In the genomic region with DNA sequence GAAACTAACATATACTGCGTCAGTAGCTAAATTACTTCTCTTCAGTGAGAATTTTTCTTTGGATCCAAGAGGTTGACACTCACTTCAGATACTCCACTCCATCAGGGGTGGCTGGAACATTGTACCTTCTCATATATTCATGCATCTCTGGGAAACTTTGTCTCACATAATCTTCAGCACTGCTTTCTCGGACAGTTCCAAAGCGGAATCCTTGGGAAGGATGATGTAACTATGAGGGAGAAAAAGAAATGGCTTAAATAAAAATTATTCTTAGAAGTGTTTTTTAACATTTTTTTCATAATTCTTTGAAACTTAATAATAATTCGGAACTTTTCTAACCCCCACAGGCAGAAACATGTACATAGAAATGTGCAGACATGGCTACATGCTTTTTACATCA, we compare ENCODE assay signal across 23 cellular contexts. TPM values are rescaled to one million over a fixed set of nuclear protein-coding genes. Genes with fewer than 3 reads are reported as not detected.
A peak's percentile ranks its signal among the peaks of the same experiment; 100 is the strongest.
DNase-seq lines count a peak whose midpoint lies in the region; ATAC-seq, FAIRE-seq and TF ChIP-seq lines count a peak whose summit lies in the region.
"Had no signal": no experiment of that assay in that cellular context is flagged by ENCODE, and none has a peak within 500 bp of the region (broad histone marks: within the 10 kb centered on the region; RNA-seq: fewer than 3 reads in every experiment).

No MANE protein-coding gene starts in this region.

- H3K9me3 ChIP-seq in tibial nerve, result no peaks in the 10 kb centered on the region
- H3K9me3 ChIP-seq: ascending aorta; BLaER1 treated with 17β-estradiol and CSF1 and Interleukin-3, amounts not matched to agents 10 nM and 100 nM had no signal

- no peaks in the 10 kb centered on the region for H3K4me1 ChIP-seq in tibial nerve
- H3K4me1 ChIP-seq: ascending aorta had no signal

- no peaks in the 10 kb centered on the region for H3K27me3 ChIP-seq in tibial nerve
- H3K27me3 ChIP-seq: ascending aorta; BLaER1 treated with 17β-estradiol and CSF1 and Interleukin-3, amounts not matched to agents 10 nM and 100 nM had no signal

- H3K36me3 ChIP-seq in tibial nerve, result no peaks in the 10 kb centered on the region
- H3K36me3 ChIP-seq: ascending aorta; BLaER1 treated with 17β-estradiol and CSF1 and Interleukin-3, amounts not matched to agents 10 nM and 100 nM had no signal

- H3K27me3 Mint-ChIP-seq in nephron progenitor cell (ENCODE audit: low read depth, poor library complexity), result peaks cover 5% of the 10 kb centered on the region
- H3K27me3 Mint-ChIP-seq: activated CD4-positive, alpha-beta T cell treated with anti-CD3 and anti-CD28 coated beads for 36 hours had no signal

- H3K4me3 Mint-ChIP-seq in nephron progenitor cell, result no peak overlapping the region
- H3K4me3 Mint-ChIP-seq: activated CD4-positive, alpha-beta T cell treated with anti-CD3 and anti-CD28 coated beads for 36 hours; nephron; T-helper 2 cell treated with Interferon-gamma antibody and Interleukin-4, amounts not matched to agents 5 μg/mL and 100 μg/mL, for 36 hours had no signal

- H3K4me3 ChIP-seq in tibial nerve, result no peak overlapping the region
- H3K4me3 ChIP-seq: ascending aorta; BLaER1 treated with 17β-estradiol and CSF1 and Interleukin-3, amounts not matched to agents 10 nM and 100 nM had no signal

- TF ChIP-seq EP300 in tibial nerve (IDR thresholded peaks at IDR 0.05), result no peak

- H3K27ac Mint-ChIP-seq in nephron progenitor cell, result no peak overlapping the region
- H3K27ac Mint-ChIP-seq: activated CD4-positive, alpha-beta T cell treated with anti-CD3 and anti-CD28 coated beads for 36 hours; nephron; T-helper 2 cell treated with Interferon-gamma antibody and Interleukin-4, amounts not matched to agents 5 μg/mL and 100 μg/mL, for 36 hours had no signal

- TF ChIP-seq POLR2A in H54 (IDR thresholded peaks at IDR 0.05; ENCODE audit: low read depth, low read length) (no peak), tibial nerve (IDR thresholded peaks at IDR 0.05) (no peak)

- no peaks in the 10 kb centered on the region for H3K4me1 Mint-ChIP-seq in nephron progenitor cell
- H3K4me1 Mint-ChIP-seq: nephron had no signal

- 63 to 69% methylated on average over 4 of the region's 4 CpGs for WGBS in tibial nerve, 2 donors

- ATAC-seq in omental fat pad (ENCODE audit: low FRiP score), result no peak
- no peak for ATAC-seq in GM19023 (IDR thresholded peaks at IDR 0.05; ENCODE audit: unreplicated experiment)
- ATAC-seq: activated CD4-positive, alpha-beta T cell treated with anti-CD3 and anti-CD28 coated beads for 36 hours had no signal

- H3K36me3 Mint-ChIP-seq in nephron progenitor cell (ENCODE audit: low read depth), result no peaks in the 10 kb centered on the region

- no peak overlapping the region for H3K27ac ChIP-seq in tibial nerve
- H3K27ac ChIP-seq: ascending aorta; BLaER1 treated with 17β-estradiol and CSF1 and Interleukin-3, amounts not matched to agents 10 nM and 100 nM had no signal

- no peaks in the 10 kb centered on the region for H3K9me3 Mint-ChIP-seq in nephron progenitor cell
- H3K9me3 Mint-ChIP-seq: nephron; T-helper 2 cell treated with Interferon-gamma antibody and Interleukin-4, amounts not matched to agents 5 μg/mL and 100 μg/mL, for 36 hours had no signal

- no peak for DNase-seq in H54 (ENCODE audit: insufficient read length, low spot score)
- DNase-seq in dedifferentiated amniotic fluid mesenchymal stem cell (ENCODE audit: extremely low spot score), result peak; percentile 36
- DNase-seq in nephron progenitor cell, result peak; percentile 15
- DNase-seq in omental fat pad (ENCODE audit: low spot score), result no peak
- DNase-seq in tibial nerve (ENCODE audit: low spot score in 2 of 2), result no peak
- DNase-seq: activated CD4-positive, alpha-beta T cell treated with anti-CD3 and anti-CD28 coated beads for 36 hours; activated gamma-delta T cell; cortex of kidney; DMS79; NCI-H1694 treated with DMSO at 0.1 percent for 48 hours; SIG-M5; stimulated activated naive CD4-positive, alpha-beta T cell; trophoblast cell had no signal

- no peak for TF ChIP-seq CTCF in nephron progenitor cell (IDR thresholded peaks at IDR 0.05)
- TF ChIP-seq CTCF in omental fat pad (IDR thresholded peaks at IDR 0.05), result no peak
- TF ChIP-seq CTCF in tibial nerve (IDR thresholded peaks at IDR 0.05), result no peak

- peak; percentile 6 for FAIRE-seq in H54 (lab: Jason Lieb, UNC)
- FAIRE-seq: GM19239, islet of Langerhans had no signal

TF ChIP-seq in PFSK-1, 5 proteins besides CTCF, POLR2A, EP300 and RAD21:
- TF ChIP-seq FOXP2 (optimal IDR thresholded peaks at IDR 0.05; ENCODE audit: borderline replicate concordance, extremely low read depth, extremely low read length, insufficient read depth) (no peak), POLR2AphosphoS5 (IDR thresholded peaks at IDR 0.05; ENCODE audit: low read depth, low read length) (no peak), SIN3A (IDR thresholded peaks at IDR 0.05; ENCODE audit: borderline replicate concordance, insufficient read depth, low read length) (no peak)
- TF ChIP-seq, protein P1, sequence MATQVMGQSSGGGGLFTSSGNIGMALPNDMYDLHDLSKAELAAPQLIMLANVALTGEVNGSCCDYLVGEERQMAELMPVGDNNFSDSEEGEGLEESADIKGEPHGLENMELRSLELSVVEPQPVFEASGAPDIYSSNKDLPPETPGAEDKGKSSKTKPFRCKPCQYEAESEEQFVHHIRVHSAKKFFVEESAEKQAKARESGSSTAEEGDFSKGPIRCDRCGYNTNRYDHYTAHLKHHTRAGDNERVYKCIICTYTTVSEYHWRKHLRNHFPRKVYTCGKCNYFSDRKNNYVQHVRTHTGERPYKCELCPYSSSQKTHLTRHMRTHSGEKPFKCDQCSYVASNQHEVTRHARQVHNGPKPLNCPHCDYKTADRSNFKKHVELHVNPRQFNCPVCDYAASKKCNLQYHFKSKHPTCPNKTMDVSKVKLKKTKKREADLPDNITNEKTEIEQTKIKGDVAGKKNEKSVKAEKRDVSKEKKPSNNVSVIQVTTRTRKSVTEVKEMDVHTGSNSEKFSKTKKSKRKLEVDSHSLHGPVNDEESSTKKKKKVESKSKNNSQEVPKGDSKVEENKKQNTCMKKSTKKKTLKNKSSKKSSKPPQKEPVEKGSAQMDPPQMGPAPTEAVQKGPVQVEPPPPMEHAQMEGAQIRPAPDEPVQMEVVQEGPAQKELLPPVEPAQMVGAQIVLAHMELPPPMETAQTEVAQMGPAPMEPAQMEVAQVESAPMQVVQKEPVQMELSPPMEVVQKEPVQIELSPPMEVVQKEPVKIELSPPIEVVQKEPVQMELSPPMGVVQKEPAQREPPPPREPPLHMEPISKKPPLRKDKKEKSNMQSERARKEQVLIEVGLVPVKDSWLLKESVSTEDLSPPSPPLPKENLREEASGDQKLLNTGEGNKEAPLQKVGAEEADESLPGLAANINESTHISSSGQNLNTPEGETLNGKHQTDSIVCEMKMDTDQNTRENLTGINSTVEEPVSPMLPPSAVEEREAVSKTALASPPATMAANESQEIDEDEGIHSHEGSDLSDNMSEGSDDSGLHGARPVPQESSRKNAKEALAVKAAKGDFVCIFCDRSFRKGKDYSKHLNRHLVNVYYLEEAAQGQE (IDR thresholded peaks at IDR 0.05; ENCODE audit: insufficient read depth in 1 of 2, low read depth in 2 of 2, low read length in 2 of 2), result peak; percentile 85 to 91

RNA-seq across cellular contexts. Expression of gene PPP3R2, which starts 33.4 kb away (rescaled TPM):
- polyA plus RNA-seq in PFSK-1 (2012; ENCODE audit: insufficient read length, low read depth), result not detected
- not detected for total RNA-seq in omental fat pad
- not detected for total RNA-seq in tibial nerve
- total RNA-seq: activated CD4-positive, alpha-beta T cell treated with anti-CD3 and anti-CD28 coated beads for 36 hours; ascending aorta; epithelial cell of proximal tubule; pulmonary artery endothelial cell had no signal

Comparison
In these comparisons a context has a peak if more than half of its experiments do, and no peak if none do; other contexts are left out.
1. DNase-seq: peak in dedifferentiated amniotic fluid mesenchymal stem cell (single experiment) and nephron progenitor cell (single experiment); none in H54 (single experiment), omental fat pad (single experiment) and tibial nerve (0 of 2).